1 cellular context compared by ENCODE assay signal in the genomic region with DNA sequence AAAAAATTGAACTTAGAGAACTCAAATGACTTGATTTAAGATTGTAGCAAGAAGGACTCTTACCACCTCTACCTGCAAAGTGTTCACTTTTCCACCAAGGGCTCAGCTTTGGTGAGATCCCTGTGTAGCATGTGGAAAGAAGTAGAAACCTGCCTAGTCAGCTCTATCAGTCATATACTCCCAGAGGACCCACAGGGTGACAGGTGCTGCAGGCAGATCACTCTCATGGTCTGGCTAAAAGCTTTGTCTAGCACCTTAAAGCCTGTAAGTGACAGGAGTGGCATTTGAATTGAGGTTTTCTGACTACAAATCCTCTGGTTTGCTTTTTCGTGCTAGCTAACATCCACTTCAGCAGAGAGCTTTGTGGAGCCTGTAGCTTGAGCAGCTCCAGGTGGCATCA.
A peak's percentile ranks its signal among the peaks of the same experiment; 100 is the strongest.
TF ChIP-seq lines count a peak whose summit lies in the region.

No MANE protein-coding gene starts in this region.

TF ChIP-seq in GM12878, 131 proteins besides CTCF, POLR2A, EP300 and RAD21:
- TF ChIP-seq ASH2L (IDR thresholded peaks at IDR 0.05; ENCODE audit: borderline replicate concordance, low read depth) = no peak
- no peak for TF ChIP-seq BCL3 (IDR thresholded peaks at IDR 0.05; ENCODE audit: borderline replicate concordance, insufficient read depth, low read depth, low read length, poor library complexity, severe bottlenecking)
- TF ChIP-seq, protein P1, sequence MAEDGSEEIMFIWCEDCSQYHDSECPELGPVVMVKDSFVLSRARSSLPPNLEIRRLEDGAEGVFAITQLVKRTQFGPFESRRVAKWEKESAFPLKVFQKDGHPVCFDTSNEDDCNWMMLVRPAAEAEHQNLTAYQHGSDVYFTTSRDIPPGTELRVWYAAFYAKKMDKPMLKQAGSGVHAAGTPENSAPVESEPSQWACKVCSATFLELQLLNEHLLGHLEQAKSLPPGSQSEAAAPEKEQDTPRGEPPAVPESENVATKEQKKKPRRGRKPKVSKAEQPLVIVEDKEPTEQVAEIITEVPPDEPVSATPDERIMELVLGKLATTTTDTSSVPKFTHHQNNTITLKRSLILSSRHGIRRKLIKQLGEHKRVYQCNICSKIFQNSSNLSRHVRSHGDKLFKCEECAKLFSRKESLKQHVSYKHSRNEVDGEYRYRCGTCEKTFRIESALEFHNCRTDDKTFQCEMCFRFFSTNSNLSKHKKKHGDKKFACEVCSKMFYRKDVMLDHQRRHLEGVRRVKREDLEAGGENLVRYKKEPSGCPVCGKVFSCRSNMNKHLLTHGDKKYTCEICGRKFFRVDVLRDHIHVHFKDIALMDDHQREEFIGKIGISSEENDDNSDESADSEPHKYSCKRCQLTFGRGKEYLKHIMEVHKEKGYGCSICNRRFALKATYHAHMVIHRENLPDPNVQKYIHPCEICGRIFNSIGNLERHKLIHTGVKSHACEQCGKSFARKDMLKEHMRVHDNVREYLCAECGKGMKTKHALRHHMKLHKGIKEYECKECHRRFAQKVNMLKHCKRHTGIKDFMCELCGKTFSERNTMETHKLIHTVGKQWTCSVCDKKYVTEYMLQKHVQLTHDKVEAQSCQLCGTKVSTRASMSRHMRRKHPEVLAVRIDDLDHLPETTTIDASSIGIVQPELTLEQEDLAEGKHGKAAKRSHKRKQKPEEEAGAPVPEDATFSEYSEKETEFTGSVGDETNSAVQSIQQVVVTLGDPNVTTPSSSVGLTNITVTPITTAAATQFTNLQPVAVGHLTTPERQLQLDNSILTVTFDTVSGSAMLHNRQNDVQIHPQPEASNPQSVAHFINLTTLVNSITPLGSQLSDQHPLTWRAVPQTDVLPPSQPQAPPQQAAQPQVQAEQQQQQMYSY (CRISPR knock-in tag; IDR thresholded peaks at IDR 0.05) = no peak
- TF ChIP-seq MEF2B (IDR thresholded peaks at IDR 0.05; ENCODE audit: partially characterized antibody, poor library complexity, severe bottlenecking) = peak; percentile 55
- TF ChIP-seq PKNOX1 (IDR thresholded peaks at IDR 0.05) = no peak
- TF ChIP-seq MYC (IDR thresholded peaks at IDR 0.05; ENCODE audit: insufficient read depth, insufficient read length, insufficient replicate concordance, low read length, severe bottlenecking) = no peak
- TF ChIP-seq MTA3 (IDR thresholded peaks at IDR 0.05; ENCODE audit: borderline replicate concordance, low read length) = no peak
TF ChIP-seq in GM12878: peak in this region for 1.
